In the genomic region with DNA sequence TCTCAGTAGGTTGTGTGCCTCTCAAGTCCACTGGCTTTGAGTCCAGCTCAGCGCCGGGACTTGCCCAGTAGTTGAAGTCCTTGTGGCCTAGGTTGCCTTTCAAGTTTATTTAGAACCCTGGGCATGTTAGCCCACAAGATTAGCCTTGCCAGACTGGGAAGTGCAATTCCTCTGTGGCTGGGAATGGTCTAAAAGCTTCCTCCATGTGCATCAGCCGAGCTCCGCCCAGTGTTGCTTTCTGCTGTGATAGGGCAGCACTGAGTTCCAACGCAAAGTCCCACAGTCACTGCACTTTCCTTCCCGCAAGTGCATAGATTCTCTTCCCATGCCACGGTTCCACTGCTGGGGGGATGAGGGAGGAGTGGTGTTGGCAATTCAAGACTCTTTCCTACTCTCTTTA, we compare ENCODE assay signal across 12 cellular contexts.
DNase-seq lines count a peak whose midpoint lies in the region; ATAC-seq and TF ChIP-seq lines count a peak whose summit lies in the region.
"Had no signal": no experiment of that assay in that cellular context is flagged by ENCODE, and none has a peak within 500 bp of the region (broad histone marks: within the 10 kb centered on the region; RNA-seq: fewer than 3 reads in every experiment).

No MANE protein-coding gene starts in this region.

- no peak for TF ChIP-seq CTCF in right atrium auricular region (IDR thresholded peaks at IDR 0.05)
- no peak for TF ChIP-seq CTCF in fibroblast of lung (conservative IDR thresholded peaks at IDR 0.05 in 1 of 2, IDR thresholded peaks at IDR 0.05 in 1 of 2; ENCODE audit: low read depth in 1 of 2, low read length in 2 of 2)
- TF ChIP-seq CTCF in esophagus muscularis mucosa (IDR thresholded peaks at IDR 0.05) = no peak

- no peak overlapping the region for H3K27ac ChIP-seq in right atrium auricular region
- no peak overlapping the region for H3K27ac ChIP-seq in Karpas-422 (ENCODE audit: low read length)
- H3K27ac ChIP-seq in fibroblast of lung (ENCODE audit: insufficient read depth, low read length) = no peak overlapping the region
- no peak overlapping the region for H3K27ac ChIP-seq in esophagus muscularis mucosa (replicated peaks in 1 of 4)
- H3K27ac ChIP-seq: BLaER1 treated with 17β-estradiol and CSF1 and Interleukin-3, amounts not matched to agents 10 nM and 100 nM had no signal

- ATAC-seq in Right ventricle myocardium inferior (peak; percentile 12), HG02885 (IDR thresholded peaks at IDR 0.05; ENCODE audit: poor library complexity, unreplicated experiment) (no peak)
- ATAC-seq: CD8-positive, alpha-beta T cell had no signal

- H3K9ac ChIP-seq in Karpas-422 (ENCODE audit: low read length) = no peak overlapping the region
- H3K9ac ChIP-seq in fibroblast of lung (ENCODE audit: insufficient read depth, low read length) = no peak overlapping the region
- H3K9ac ChIP-seq: BLaER1 treated with 17β-estradiol and CSF1 and Interleukin-3, amounts not matched to agents 10 nM and 100 nM had no signal

- H3K36me3 ChIP-seq in right atrium auricular region (no peaks in the 10 kb centered on the region), Karpas-422 (ENCODE audit: insufficient read depth, low read length) (no peaks in the 10 kb centered on the region), fibroblast of lung (ENCODE audit: control insufficient read depth, insufficient read depth, low read length) (no peaks in the 10 kb centered on the region), esophagus muscularis mucosa (no peaks in the 10 kb centered on the region)
- H3K36me3 ChIP-seq: BLaER1 treated with 17β-estradiol and CSF1 and Interleukin-3, amounts not matched to agents 10 nM and 100 nM had no signal

- TF ChIP-seq EP300 in esophagus muscularis mucosa (IDR thresholded peaks at IDR 0.05) = no peak

- TF ChIP-seq POLR2A in esophagus muscularis mucosa (IDR thresholded peaks at IDR 0.05; ENCODE audit: low read depth) = no peak

- peaks cover 0 to 16% of the 10 kb centered on the region in 2 donors for H3K4me1 ChIP-seq in right atrium auricular region
- no peaks in the 10 kb centered on the region for H3K4me1 ChIP-seq in Karpas-422 (ENCODE audit: low read length)
- H3K4me1 ChIP-seq in fibroblast of lung (ENCODE audit: control insufficient read depth, extremely low read depth, insufficient read depth, low read length) = no peaks in the 10 kb centered on the region
- peaks cover 3 to 8% (median 3%) of the 10 kb centered on the region in 4 donors for H3K4me1 ChIP-seq in esophagus muscularis mucosa
- H3K4me1 ChIP-seq: BLaER1 treated with 17β-estradiol and CSF1 and Interleukin-3, amounts not matched to agents 10 nM and 100 nM had no signal

- H4K20me1 ChIP-seq in Karpas-422 (ENCODE audit: insufficient read depth, low read depth, low read length) (no peaks in the 10 kb centered on the region), fibroblast of lung (ENCODE audit: control insufficient read depth, extremely low read depth, insufficient read depth, low read length) (no peaks in the 10 kb centered on the region)
- H4K20me1 ChIP-seq: BLaER1 treated with 17β-estradiol and CSF1 and Interleukin-3, amounts not matched to agents 10 nM and 100 nM had no signal

- DNase-seq in Right ventricle myocardium inferior (ENCODE audit: missing footprints) (peak; percentile 62), right atrium auricular region (ENCODE audit: low spot score) (no peak), Karpas-422 (peak; percentile 7), fibroblast of lung (ENCODE audit: low read depth in 2 of 2) (no peak), posterior vena cava (ENCODE audit: low spot score) (peak; percentile 58), NCI-H774 (lab: John Stamatoyannopoulos, UW) (no peak), esophagus muscularis mucosa (ENCODE audit: extremely low spot score) (no peak)
- DNase-seq: Calu3; CD8-positive, alpha-beta T cell; H9 had no signal

- 97% methylated on average over 7 of the region's 7 CpGs for WGBS in esophagus muscularis mucosa

- H3K4me3 ChIP-seq in right atrium auricular region (no peak overlapping the region), Karpas-422 (ENCODE audit: low read length) (no peak overlapping the region), fibroblast of lung (replicated peaks in 1 of 4; ENCODE audit: control extremely low read depth in 1 of 4, insufficient read depth in 1 of 4, low read depth in 3 of 4, low read length in 4 of 4) (no peak overlapping the region), esophagus muscularis mucosa (no peak overlapping the region)
- H3K4me3 ChIP-seq: BLaER1 treated with 17β-estradiol and CSF1 and Interleukin-3, amounts not matched to agents 10 nM and 100 nM had no signal

- H3K9me2 ChIP-seq in Karpas-422 (replicated peaks; ENCODE audit: insufficient read depth, low read length) = no peaks in the 10 kb centered on the region

- intact Hi-C loops in Right ventricle myocardium inferior (cut with DNase I) (no loop called here), posterior vena cava (cut with DNase I) (no loop called here), esophagus muscularis mucosa (cut with DNase I) (no loop called here)

- H3K27me3 ChIP-seq in right atrium auricular region (no peaks in the 10 kb centered on the region), Karpas-422 (ENCODE audit: low read length) (no peaks in the 10 kb centered on the region), fibroblast of lung (ENCODE audit: control insufficient read depth, insufficient read depth, low read length) (no peaks in the 10 kb centered on the region), esophagus muscularis mucosa (no peaks in the 10 kb centered on the region)
- H3K27me3 ChIP-seq: BLaER1 treated with 17β-estradiol and CSF1 and Interleukin-3, amounts not matched to agents 10 nM and 100 nM had no signal

- H3K9me3 ChIP-seq in right atrium auricular region (no peaks in the 10 kb centered on the region), Karpas-422 (ENCODE audit: low read length) (no peaks in the 10 kb centered on the region), fibroblast of lung (ENCODE audit: control insufficient read depth, insufficient read depth, low read depth, low read length) (no peaks in the 10 kb centered on the region), esophagus muscularis mucosa (no peaks in the 10 kb centered on the region)

- no peaks in the 10 kb centered on the region for H3K79me2 ChIP-seq in Karpas-422 (ENCODE audit: low read length)
- no peaks in the 10 kb centered on the region for H3K79me2 ChIP-seq in fibroblast of lung (ENCODE audit: control insufficient read depth, insufficient read depth, low read length)

- H2AFZ ChIP-seq in Karpas-422 (ENCODE audit: low read length) (no peak overlapping the region), fibroblast of lung (ENCODE audit: low read length) (peak overlapping the region; percentile 2)

- H3K4me2 ChIP-seq in Karpas-422 (ENCODE audit: low read depth, low read length, poor library complexity, severe bottlenecking) (no peak overlapping the region), fibroblast of lung (ENCODE audit: extremely low read depth, insufficient read depth, low read length) (no peak overlapping the region)
- H3K4me2 ChIP-seq: BLaER1 treated with 17β-estradiol and CSF1 and Interleukin-3, amounts not matched to agents 10 nM and 100 nM had no signal

Comparison
In these comparisons a context has a peak if more than half of its experiments do, and no peak if none do; other contexts are left out.
1. DNase-seq: peak in Right ventricle myocardium inferior (single experiment), Karpas-422 (single experiment) and posterior vena cava (single experiment); none in right atrium auricular region (single experiment), fibroblast of lung (0 of 2), NCI-H774 (single experiment) and esophagus muscularis mucosa (single experiment).